1 cellular context compared by ENCODE assay signal in the genomic region with DNA sequence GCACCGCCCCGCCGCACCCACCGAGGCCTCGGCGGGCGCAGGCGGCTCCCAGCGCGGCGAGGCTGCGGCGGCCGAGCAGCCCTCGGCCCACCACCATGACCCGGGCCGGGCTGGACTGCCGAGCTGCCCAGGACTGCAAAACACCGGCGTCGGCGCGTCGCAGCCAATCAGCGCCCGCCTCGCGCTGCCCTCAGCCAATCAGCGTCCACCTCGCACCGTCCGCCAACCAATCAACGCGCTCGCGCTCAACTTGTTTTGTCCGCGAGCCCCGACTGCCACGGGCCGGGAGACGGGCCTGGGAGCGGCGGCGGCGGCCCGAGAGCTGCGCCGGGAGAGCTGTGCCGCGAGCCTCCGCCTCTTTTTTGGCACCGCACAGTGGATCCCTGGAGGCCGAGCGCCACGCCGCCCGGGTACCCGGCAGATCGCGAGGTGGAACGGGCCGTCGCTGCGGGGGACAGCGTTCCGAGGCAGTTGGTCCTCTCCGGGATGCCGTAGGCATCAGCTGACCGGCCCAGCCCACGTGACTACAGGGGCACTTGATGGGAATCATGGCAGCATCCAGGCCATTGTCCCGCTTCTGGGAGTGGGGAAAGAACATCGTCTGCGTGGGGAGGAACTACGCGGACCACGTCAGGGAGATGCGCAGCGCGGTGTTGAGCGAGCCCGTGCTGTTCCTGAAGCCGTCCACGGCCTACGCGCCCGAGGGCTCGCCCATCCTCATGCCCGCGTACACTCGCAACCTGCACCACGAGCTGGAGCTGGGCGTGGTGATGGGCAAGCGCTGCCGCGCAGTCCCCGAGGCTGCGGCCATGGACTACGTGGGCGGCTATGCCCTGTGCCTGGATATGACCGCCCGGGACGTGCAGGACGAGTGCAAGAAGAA.
TF ChIP-seq lines count a peak whose summit lies in the region.

TSS of gene FAHD1 (plus strand) at position 516 of the 883 bp plus-strand sequence. CDS start at position 549, 33 bp downstream.
TSS of gene HAGH (minus strand) at position 135 of the 883 bp plus-strand sequence. CDS start at position 97, 38 bp downstream.

TF ChIP-seq in HepG2, 621 proteins besides CTCF, POLR2A, EP300 and RAD21 (continued from another document and continues in another):
- peak in 1 of 2 experiments; percentile 72; a peak in 1 of 4 replicates for TF ChIP-seq REST (IDR thresholded peaks at IDR 0.05; ENCODE audit: borderline replicate concordance in 1 of 2, low read depth in 1 of 2, low read length in 2 of 2)
- TF ChIP-seq ZNF331 (CRISPR knock-in tag; IDR thresholded peaks at IDR 0.05): 0 out of 2 replicates have a peak, but pooled peaks have one; percentile 51
- TF ChIP-seq NR2F2 (IDR thresholded peaks at IDR 0.05; ENCODE audit: borderline replicate concordance, low read depth): no peak
- TF ChIP-seq HES4 (CRISPR knock-in tag; IDR thresholded peaks at IDR 0.05; ENCODE audit: borderline replicate concordance): peak; percentile 72; the same call in 1 of the 2 replicates
- TF ChIP-seq ONECUT2 (CRISPR knock-in tag; IDR thresholded peaks at IDR 0.05): no peak
- TF ChIP-seq ZNF780A (CRISPR knock-in tag; IDR thresholded peaks at IDR 0.05): peak; percentile 93; the same call in 1 of the 2 replicates
- no peak for TF ChIP-seq SOX13 (IDR thresholded peaks at IDR 0.05)
- peak in 1 of 2 experiments; percentile 65; a peak in 1 of 4 replicates for TF ChIP-seq SOX13 (CRISPR knock-in tag; conservative IDR thresholded peaks at IDR 0.05 in 1 of 2, IDR thresholded peaks at IDR 0.05 in 1 of 2)
- TF ChIP-seq PAX8 (CRISPR knock-in tag; IDR thresholded peaks at IDR 0.05; ENCODE audit: borderline replicate concordance): no peak
- TF ChIP-seq, protein P1, sequence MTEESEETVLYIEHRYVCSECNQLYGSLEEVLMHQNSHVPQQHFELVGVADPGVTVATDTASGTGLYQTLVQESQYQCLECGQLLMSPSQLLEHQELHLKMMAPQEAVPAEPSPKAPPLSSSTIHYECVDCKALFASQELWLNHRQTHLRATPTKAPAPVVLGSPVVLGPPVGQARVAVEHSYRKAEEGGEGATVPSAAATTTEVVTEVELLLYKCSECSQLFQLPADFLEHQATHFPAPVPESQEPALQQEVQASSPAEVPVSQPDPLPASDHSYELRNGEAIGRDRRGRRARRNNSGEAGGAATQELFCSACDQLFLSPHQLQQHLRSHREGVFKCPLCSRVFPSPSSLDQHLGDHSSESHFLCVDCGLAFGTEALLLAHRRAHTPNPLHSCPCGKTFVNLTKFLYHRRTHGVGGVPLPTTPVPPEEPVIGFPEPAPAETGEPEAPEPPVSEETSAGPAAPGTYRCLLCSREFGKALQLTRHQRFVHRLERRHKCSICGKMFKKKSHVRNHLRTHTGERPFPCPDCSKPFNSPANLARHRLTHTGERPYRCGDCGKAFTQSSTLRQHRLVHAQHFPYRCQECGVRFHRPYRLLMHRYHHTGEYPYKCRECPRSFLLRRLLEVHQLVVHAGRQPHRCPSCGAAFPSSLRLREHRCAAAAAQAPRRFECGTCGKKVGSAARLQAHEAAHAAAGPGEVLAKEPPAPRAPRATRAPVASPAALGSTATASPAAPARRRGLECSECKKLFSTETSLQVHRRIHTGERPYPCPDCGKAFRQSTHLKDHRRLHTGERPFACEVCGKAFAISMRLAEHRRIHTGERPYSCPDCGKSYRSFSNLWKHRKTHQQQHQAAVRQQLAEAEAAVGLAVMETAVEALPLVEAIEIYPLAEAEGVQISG (CRISPR knock-in tag; IDR thresholded peaks at IDR 0.05): peak; percentile 88
- peak; percentile 60; the same call in 1 of the 2 replicates for TF ChIP-seq MAZ (IDR thresholded peaks at IDR 0.05; ENCODE audit: borderline replicate concordance, low read depth, low read length)
- TF ChIP-seq MAZ (CRISPR knock-in tag; IDR thresholded peaks at IDR 0.05; ENCODE audit: low read depth): peak; percentile 77
- TF ChIP-seq ZNF136 (CRISPR knock-in tag; IDR thresholded peaks at IDR 0.05; ENCODE audit: low read depth): peak; percentile 67; the same call in 1 of the 2 replicates
- TF ChIP-seq NCOA2 (CRISPR knock-in tag; IDR thresholded peaks at IDR 0.05): 0 out of 2 replicates have a peak, but pooled peaks have one; percentile 54
- TF ChIP-seq ZNF24 (IDR thresholded peaks at IDR 0.05): no peak
- no peak for TF ChIP-seq TCF12 (IDR thresholded peaks at IDR 0.05)
- no peak; the same call in 1 of the 2 replicates for TF ChIP-seq TCF12 (CRISPR knock-in tag; IDR thresholded peaks at IDR 0.05)
- TF ChIP-seq CHD2 (IDR thresholded peaks at IDR 0.05; ENCODE audit: low read depth, low read length): peak; percentile 11; the same call in 1 of the 2 replicates
- TF ChIP-seq DMAP1 (CRISPR knock-in tag; IDR thresholded peaks at IDR 0.05): peak; percentile 96
- no peak for TF ChIP-seq U2AF1 (optimal IDR thresholded peaks at IDR 0.05; ENCODE audit: low read depth, low read length)
- peak; percentile 50; the same call in 1 of the 2 replicates for TF ChIP-seq ZFP1 (CRISPR knock-in tag; IDR thresholded peaks at IDR 0.05)
- TF ChIP-seq ZNF605 (CRISPR knock-in tag; IDR thresholded peaks at IDR 0.05): peak; percentile 90
- peak; percentile 92; the same call in 1 of the 2 replicates for TF ChIP-seq ZNF101 (CRISPR knock-in tag; IDR thresholded peaks at IDR 0.05; ENCODE audit: borderline replicate concordance, low read depth)
- TF ChIP-seq JARID2 (CRISPR knock-in tag; IDR thresholded peaks at IDR 0.05; ENCODE audit: insufficient replicate concordance): peak; percentile 61
- peak; percentile 94; the same call in 1 of the 2 replicates for TF ChIP-seq MXD3 (CRISPR knock-in tag; IDR thresholded peaks at IDR 0.05)
- peak; percentile 86 for TF ChIP-seq HOXD1 (CRISPR knock-in tag; IDR thresholded peaks at IDR 0.05)
- TF ChIP-seq ZNF766 (CRISPR knock-in tag; IDR thresholded peaks at IDR 0.05; ENCODE audit: borderline replicate concordance): peak; percentile 90; the same call in 1 of the 2 replicates
- peak; percentile 90 for TF ChIP-seq ZC3H13 (CRISPR knock-in tag; IDR thresholded peaks at IDR 0.05)
- TF ChIP-seq HNRNPUL1 (IDR thresholded peaks at IDR 0.05; ENCODE audit: low read depth, low read length): no peak
- TF ChIP-seq FOXK1 (CRISPR knock-in tag; IDR thresholded peaks at IDR 0.05; ENCODE audit: borderline replicate concordance, low read depth): peak; percentile 90
- TF ChIP-seq, protein P2, sequence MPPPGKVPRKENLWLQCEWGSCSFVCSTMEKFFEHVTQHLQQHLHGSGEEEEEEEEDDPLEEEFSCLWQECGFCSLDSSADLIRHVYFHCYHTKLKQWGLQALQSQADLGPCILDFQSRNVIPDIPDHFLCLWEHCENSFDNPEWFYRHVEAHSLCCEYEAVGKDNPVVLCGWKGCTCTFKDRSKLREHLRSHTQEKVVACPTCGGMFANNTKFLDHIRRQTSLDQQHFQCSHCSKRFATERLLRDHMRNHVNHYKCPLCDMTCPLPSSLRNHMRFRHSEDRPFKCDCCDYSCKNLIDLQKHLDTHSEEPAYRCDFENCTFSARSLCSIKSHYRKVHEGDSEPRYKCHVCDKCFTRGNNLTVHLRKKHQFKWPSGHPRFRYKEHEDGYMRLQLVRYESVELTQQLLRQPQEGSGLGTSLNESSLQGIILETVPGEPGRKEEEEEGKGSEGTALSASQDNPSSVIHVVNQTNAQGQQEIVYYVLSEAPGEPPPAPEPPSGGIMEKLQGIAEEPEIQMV (CRISPR knock-in tag; IDR thresholded peaks at IDR 0.05; ENCODE audit: low read depth): peak; percentile 82; the same call in 1 of the 2 replicates
- TF ChIP-seq, protein P3, sequence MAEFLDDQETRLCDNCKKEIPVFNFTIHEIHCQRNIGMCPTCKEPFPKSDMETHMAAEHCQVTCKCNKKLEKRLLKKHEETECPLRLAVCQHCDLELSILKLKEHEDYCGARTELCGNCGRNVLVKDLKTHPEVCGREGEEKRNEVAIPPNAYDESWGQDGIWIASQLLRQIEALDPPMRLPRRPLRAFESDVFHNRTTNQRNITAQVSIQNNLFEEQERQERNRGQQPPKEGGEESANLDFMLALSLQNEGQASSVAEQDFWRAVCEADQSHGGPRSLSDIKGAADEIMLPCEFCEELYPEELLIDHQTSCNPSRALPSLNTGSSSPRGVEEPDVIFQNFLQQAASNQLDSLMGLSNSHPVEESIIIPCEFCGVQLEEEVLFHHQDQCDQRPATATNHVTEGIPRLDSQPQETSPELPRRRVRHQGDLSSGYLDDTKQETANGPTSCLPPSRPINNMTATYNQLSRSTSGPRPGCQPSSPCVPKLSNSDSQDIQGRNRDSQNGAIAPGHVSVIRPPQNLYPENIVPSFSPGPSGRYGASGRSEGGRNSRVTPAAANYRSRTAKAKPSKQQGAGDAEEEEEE (CRISPR knock-in tag; IDR thresholded peaks at IDR 0.05; ENCODE audit: borderline replicate concordance): no peak
- peak; percentile 51; the same call in 1 of the 2 replicates for TF ChIP-seq ZSCAN22 (CRISPR knock-in tag; IDR thresholded peaks at IDR 0.05)
- TF ChIP-seq PREB (CRISPR knock-in tag; IDR thresholded peaks at IDR 0.05): no peak; the same call in 1 of the 2 replicates
